In genomic region chr15:69912116-69912515, GRCh38 we compare ENCODE assay signal across 39 cellular contexts.
"Had no signal": no experiment of that assay in that cellular context is flagged by ENCODE, and none has a peak within 500 bp of the region (broad histone marks: within the 10 kb centered on the region; RNA-seq: fewer than 3 reads in every experiment).

No MANE protein-coding gene starts in this region.

- ATAC-seq: activated naive CD4-positive, alpha-beta T cell treated with anti-CD3 and anti-CD28 coated beads, Interleukin-2, amount 50 U/mL, for 72 hours; activated naive CD8-positive, alpha-beta T cell treated with anti-CD3 and anti-CD28 coated beads, Interleukin-2, amount 50 U/mL, for 24 hours; activated T-cell treated with anti-CD3 and anti-CD28 coated beads, Interleukin-2, amount 50 U/mL, for 4 hours; activated T-cell treated with anti-CD3 and anti-CD28 coated beads, Interleukin-2, amount 50 U/mL, for 72 hours; activated T-helper 17 cell treated with anti-CD3 and anti-CD28 coated beads, Interleukin-2, amount 50 U/mL, for 72 hours; body of pancreas had no signal

- H3K4me1 ChIP-seq: adrenal gland, ascending aorta, body of pancreas, breast epithelium had no signal

- H3K27ac Mint-ChIP-seq: activated naive CD4-positive, alpha-beta T cell treated with anti-CD3 and anti-CD28 coated beads for 36 hours; activated naive CD4-positive, alpha-beta T cell treated with anti-CD3 and anti-CD28 coated beads, Interleukin-2, amount 10 ng/mL, durations not matched to agents 7 days and 5 days; activated naive CD4-positive, alpha-beta T cell treated with anti-CD3 and anti-CD28 coated beads, Interleukin-2, amount 50 U/mL, for 24 hours; activated naive CD4-positive, alpha-beta T cell treated with anti-CD3 and anti-CD28 coated beads, Interleukin-2, amount 50 U/mL, for 72 hours; activated naive CD8-positive, alpha-beta T cell; activated naive CD8-positive, alpha-beta T cell treated with anti-CD3 and anti-CD28 coated beads for 36 hours; activated naive CD8-positive, alpha-beta T cell treated with anti-CD3 and anti-CD28 coated beads, Interleukin-2, amount 10 ng/mL, durations not matched to agents 7 days and 5 days; activated naive CD8-positive, alpha-beta T cell treated with anti-CD3 and anti-CD28 coated beads, Interleukin-2, amount 50 U/mL, for 24 hours; activated T-cell treated with anti-CD3 and anti-CD28 coated beads, Interleukin-2, amount 50 U/mL, for 24 hours; activated T-cell treated with anti-CD3 and anti-CD28 coated beads, Interleukin-2, amount 50 U/mL, for 72 hours; activated T-helper 1 cell treated with anti-CD3 and anti-CD28 coated beads, Interleukin-12 subunit alpha, Interleukin-12 subunit beta, Interleukin-2, Interleukin-4 antibody, amounts not matched to agents 30 ng/mL and 10 ng/mL and 1 ng/mL, durations not matched to agents 14 hours and 24 hours and 36 hours; activated T-helper 17 cell treated with anti-CD3 and anti-CD28 coated beads, Interleukin-2, amount 50 U/mL, for 72 hours; activated T-helper 2 cell treated with anti-CD3 and anti-CD28 coated beads, Interferon-gamma antibody, Interleukin-2, Interleukin-4, amounts not matched to agents 10 μg/mL and 5 μg/mL and 100 μg/mL, durations not matched to agents 14 hours and 24 hours and 36 hours; brain had no signal

- H3K9me3 Mint-ChIP-seq: activated naive CD4-positive, alpha-beta T cell treated with anti-CD3 and anti-CD28 coated beads for 36 hours; activated naive CD4-positive, alpha-beta T cell treated with anti-CD3 and anti-CD28 coated beads, Interleukin-2, amount 50 U/mL, for 24 hours; activated naive CD8-positive, alpha-beta T cell treated with anti-CD3 and anti-CD28 coated beads, Interleukin-2, amount 50 U/mL, for 24 hours; activated T-cell treated with anti-CD3 and anti-CD28 coated beads, Interleukin-2, amount 50 U/mL, for 24 hours; activated T-cell treated with anti-CD3 and anti-CD28 coated beads, Interleukin-2, amount 50 U/mL, for 4 hours; activated T-cell treated with anti-CD3 and anti-CD28 coated beads, Interleukin-2, amount 50 U/mL, for 72 hours; activated T-helper 17 cell treated with anti-CD3 and anti-CD28 coated beads, Interleukin-2, amount 50 U/mL, for 72 hours; central memory CD8-positive, alpha-beta T cell had no signal

- H3K9me3 ChIP-seq: adrenal gland, ascending aorta, body of pancreas, breast epithelium had no signal

- H3K27me3 Mint-ChIP-seq: activated naive CD4-positive, alpha-beta T cell treated with anti-CD3 and anti-CD28 coated beads, Interleukin-2, amount 50 U/mL, for 24 hours; activated naive CD8-positive, alpha-beta T cell; activated naive CD8-positive, alpha-beta T cell treated with anti-CD3 and anti-CD28 coated beads for 36 hours; activated T-cell treated with anti-CD3 and anti-CD28 coated beads, Interleukin-2, amount 50 U/mL, for 24 hours; activated T-helper 17 cell treated with anti-CD3 and anti-CD28 coated beads, Interleukin-2, amount 50 U/mL, for 72 hours; central memory CD8-positive, alpha-beta T cell had no signal

- H3K27me3 ChIP-seq: adrenal gland, ascending aorta, body of pancreas, breast epithelium, cardiac muscle cell had no signal

- H3K36me3 Mint-ChIP-seq: activated naive CD4-positive, alpha-beta T cell treated with anti-CD3 and anti-CD28 coated beads, Interleukin-2, amount 10 ng/mL, durations not matched to agents 7 days and 5 days; activated naive CD4-positive, alpha-beta T cell treated with anti-CD3 and anti-CD28 coated beads, Interleukin-2, amount 50 U/mL, for 24 hours; activated naive CD4-positive, alpha-beta T cell treated with anti-CD3 and anti-CD28 coated beads, Interleukin-2, amount 50 U/mL, for 72 hours; activated naive CD8-positive, alpha-beta T cell; activated naive CD8-positive, alpha-beta T cell treated with anti-CD3 and anti-CD28 coated beads for 36 hours; activated naive CD8-positive, alpha-beta T cell treated with anti-CD3 and anti-CD28 coated beads, Interleukin-2, amount 10 ng/mL, durations not matched to agents 7 days and 5 days; brain had no signal

- H3K36me3 ChIP-seq: adrenal gland, ascending aorta, brain microvascular endothelial cell, breast epithelium, cardiac muscle cell had no signal

- DNase-seq: activated effector memory CD4-positive, alpha-beta T cell treated with anti-CD3 and anti-CD28 coated beads, Interleukin-2, amount 50 U/mL, for 16 hours; activated effector memory CD4-positive, alpha-beta T cell treated with Interleukin-2 at 50 U/mL for 16 hours; activated gamma-delta T cell; activated gamma-delta T cell treated with Interleukin-2 at 50 U/mL for 16 hours; activated naive CD4-positive, alpha-beta T cell; activated naive CD4-positive, alpha-beta T cell treated with anti-CD3 and anti-CD28 coated beads for 36 hours; activated naive CD4-positive, alpha-beta T cell treated with anti-CD3 and anti-CD28 coated beads, Interleukin-2, amount 10 ng/mL, durations not matched to agents 7 days and 5 days; activated naive CD4-positive, alpha-beta T cell treated with anti-CD3 and anti-CD28 coated beads, Interleukin-2, amount 50 U/mL, for 16 hours; activated naive CD4-positive, alpha-beta T cell treated with Interleukin-2 at 50 U/mL for 16 hours; activated naive CD8-positive, alpha-beta T cell treated with anti-CD3 and anti-CD28 coated beads for 36 hours; activated naive CD8-positive, alpha-beta T cell treated with anti-CD3 and anti-CD28 coated beads, Interleukin-2, amount 10 ng/mL, durations not matched to agents 7 days and 5 days; activated naive CD8-positive, alpha-beta T cell treated with anti-CD3 and anti-CD28 coated beads, Interleukin-2, amount 50 U/mL, for 24 hours; activated T-cell treated with anti-CD3 and anti-CD28 coated beads for 4 hours; activated T-cell treated with anti-CD3 and anti-CD28 coated beads, Interleukin-2, amount 50 U/mL, for 1 hour; activated T-cell treated with anti-CD3 and anti-CD28 coated beads, Interleukin-2, amount 50 U/mL, for 24 hours; activated T-cell treated with anti-CD3 and anti-CD28 coated beads, Interleukin-2, amount 50 U/mL, for 4 hours; activated T-cell treated with anti-CD3 and anti-CD28 coated beads, Interleukin-2, amount 50 U/mL, for 48 hours; activated T-cell treated with anti-CD3 and anti-CD28 coated beads, Interleukin-2, amount 50 U/mL, for 72 hours; adrenal gland; amniotic stem cell; amygdala; anterior cingulate cortex; aorta; body of pancreas; brain microvascular endothelial cell; caudate nucleus; central memory CD4-positive, alpha-beta T cell; cerebellar nuclear complex had no signal

- H3K4me3 ChIP-seq: adrenal gland, ascending aorta, body of pancreas, breast epithelium, cardiac muscle cell had no signal

- H3K4me3 Mint-ChIP-seq: activated naive CD4-positive, alpha-beta T cell treated with anti-CD3 and anti-CD28 coated beads for 36 hours; activated naive CD4-positive, alpha-beta T cell treated with anti-CD3 and anti-CD28 coated beads, Interleukin-2, amount 10 ng/mL, durations not matched to agents 7 days and 5 days; activated naive CD4-positive, alpha-beta T cell treated with anti-CD3 and anti-CD28 coated beads, Interleukin-2, amount 50 U/mL, for 24 hours; activated naive CD8-positive, alpha-beta T cell; activated naive CD8-positive, alpha-beta T cell treated with anti-CD3 and anti-CD28 coated beads for 36 hours; activated naive CD8-positive, alpha-beta T cell treated with anti-CD3 and anti-CD28 coated beads, Interleukin-2, amount 10 ng/mL, durations not matched to agents 7 days and 5 days; activated naive CD8-positive, alpha-beta T cell treated with anti-CD3 and anti-CD28 coated beads, Interleukin-2, amount 50 U/mL, for 24 hours; activated T-cell treated with anti-CD3 and anti-CD28 coated beads, Interleukin-2, amount 50 U/mL, for 24 hours; activated T-cell treated with anti-CD3 and anti-CD28 coated beads, Interleukin-2, amount 50 U/mL, for 4 hours; activated T-cell treated with anti-CD3 and anti-CD28 coated beads, Interleukin-2, amount 50 U/mL, for 72 hours; activated T-helper 1 cell treated with anti-CD3 and anti-CD28 coated beads, Interleukin-12 subunit alpha, Interleukin-12 subunit beta, Interleukin-2, Interleukin-4 antibody, amounts not matched to agents 30 ng/mL and 10 ng/mL and 1 ng/mL, durations not matched to agents 14 hours and 24 hours and 36 hours; activated T-helper 17 cell treated with anti-CD3 and anti-CD28 coated beads, Interleukin-2, amount 50 U/mL, for 72 hours; brain; central memory CD8-positive, alpha-beta T cell had no signal

- H3K4me1 Mint-ChIP-seq: activated naive CD4-positive, alpha-beta T cell treated with anti-CD3 and anti-CD28 coated beads, Interleukin-2, amount 10 ng/mL, durations not matched to agents 7 days and 5 days; activated naive CD4-positive, alpha-beta T cell treated with anti-CD3 and anti-CD28 coated beads, Interleukin-2, amount 50 U/mL, for 24 hours; activated naive CD8-positive, alpha-beta T cell treated with anti-CD3 and anti-CD28 coated beads for 36 hours; activated naive CD8-positive, alpha-beta T cell treated with anti-CD3 and anti-CD28 coated beads, Interleukin-2, amount 50 U/mL, for 24 hours; activated T-helper 17 cell treated with anti-CD3 and anti-CD28 coated beads, Interleukin-2, amount 50 U/mL, for 72 hours; central memory CD8-positive, alpha-beta T cell had no signal

- H3K27ac ChIP-seq: adrenal gland, ascending aorta, body of pancreas, brain microvascular endothelial cell, breast epithelium, cardiac muscle cell had no signal
